In genomic region chr20:62469352-62469751, GRCh38 we compare ENCODE assay signal across 33 cellular contexts. TPM values are rescaled to one million over a fixed set of nuclear protein-coding genes. Genes with fewer than 3 reads are reported as not detected.
"Had no signal": no experiment of that assay in that cellular context is flagged by ENCODE, and none has a peak within 500 bp of the region (broad histone marks: within the 10 kb centered on the region; RNA-seq: fewer than 3 reads in every experiment).

No MANE protein-coding gene starts in this region.

- H3K27ac Mint-ChIP-seq: activated CD4-positive, alpha-beta memory T cell treated with anti-CD3 and anti-CD28 coated beads, Interleukin-2, amount 10 ng/mL, durations not matched to agents 7 days and 5 days; activated CD4-positive, alpha-beta T cell treated with anti-CD3 and anti-CD28 coated beads for 36 hours; activated CD4-positive, alpha-beta T cell treated with anti-CD3 and anti-CD28 coated beads, Interleukin-2, amount 10 ng/mL, durations not matched to agents 24 days and 14 days; activated naive CD4-positive, alpha-beta T cell treated with anti-CD3 and anti-CD28 coated beads for 36 hours; activated naive CD4-positive, alpha-beta T cell treated with anti-CD3 and anti-CD28 coated beads, Interleukin-2, amount 50 U/mL, for 24 hours; activated naive CD8-positive, alpha-beta T cell treated with anti-CD3 and anti-CD28 coated beads, Interleukin-2, amount 10 ng/mL, durations not matched to agents 7 days and 5 days; activated T-cell treated with anti-CD3 and anti-CD28 coated beads, Interleukin-2, amount 50 U/mL, for 24 hours; activated T-helper 2 cell treated with anti-CD3 and anti-CD28 coated beads, Interferon-gamma antibody, Interleukin-2, Interleukin-4, amounts not matched to agents 10 μg/mL and 5 μg/mL and 100 μg/mL, durations not matched to agents 14 hours and 24 hours and 36 hours had no signal

- H3K9me3 ChIP-seq: ascending aorta, breast epithelium, colonic mucosa, esophagus squamous epithelium, gastroesophageal sphincter had no signal

- H3K27ac ChIP-seq: ascending aorta, breast epithelium, cardiac muscle cell, colonic mucosa, epithelial cell of prostate, esophagus squamous epithelium, gastroesophageal sphincter had no signal

- H3K4me1 Mint-ChIP-seq: activated CD4-positive, alpha-beta memory T cell treated with anti-CD3 and anti-CD28 coated beads, Interleukin-2, amount 10 ng/mL, durations not matched to agents 7 days and 5 days; activated CD4-positive, alpha-beta T cell treated with anti-CD3 and anti-CD28 coated beads for 36 hours; activated CD4-positive, alpha-beta T cell treated with anti-CD3 and anti-CD28 coated beads, Interleukin-2, amount 10 ng/mL, durations not matched to agents 24 days and 14 days; activated naive CD4-positive, alpha-beta T cell treated with anti-CD3 and anti-CD28 coated beads, Interleukin-2, amount 50 U/mL, for 24 hours; activated naive CD8-positive, alpha-beta T cell treated with anti-CD3 and anti-CD28 coated beads, Interleukin-2, amount 10 ng/mL, durations not matched to agents 7 days and 5 days had no signal

- FAIRE-seq: endometrium, endothelial cell of umbilical vein had no signal

- H3K36me3 Mint-ChIP-seq: activated naive CD4-positive, alpha-beta T cell treated with anti-CD3 and anti-CD28 coated beads, Interleukin-2, amount 50 U/mL, for 24 hours; activated naive CD8-positive, alpha-beta T cell treated with anti-CD3 and anti-CD28 coated beads, Interleukin-2, amount 10 ng/mL, durations not matched to agents 7 days and 5 days; brain had no signal

- ATAC-seq: activated CD4-positive, alpha-beta T cell treated with anti-CD3 and anti-CD28 coated beads for 36 hours; gastroesophageal sphincter had no signal

- H3K4me1 ChIP-seq: ascending aorta, breast epithelium, colonic mucosa had no signal

- H3K4me3 Mint-ChIP-seq: activated CD4-positive, alpha-beta memory T cell treated with anti-CD3 and anti-CD28 coated beads, Interleukin-2, amount 10 ng/mL, durations not matched to agents 7 days and 5 days; activated CD4-positive, alpha-beta T cell treated with anti-CD3 and anti-CD28 coated beads for 36 hours; activated CD4-positive, alpha-beta T cell treated with anti-CD3 and anti-CD28 coated beads, Interleukin-2, amount 10 ng/mL, durations not matched to agents 24 days and 14 days; activated naive CD4-positive, alpha-beta T cell treated with anti-CD3 and anti-CD28 coated beads for 36 hours; activated naive CD4-positive, alpha-beta T cell treated with anti-CD3 and anti-CD28 coated beads, Interleukin-2, amount 50 U/mL, for 24 hours; activated naive CD8-positive, alpha-beta T cell treated with anti-CD3 and anti-CD28 coated beads, Interleukin-2, amount 10 ng/mL, durations not matched to agents 7 days and 5 days; activated T-cell treated with anti-CD3 and anti-CD28 coated beads, Interleukin-2, amount 50 U/mL, for 24 hours had no signal

- DNase-seq: activated CD4-positive, alpha-beta memory T cell treated with anti-CD3 and anti-CD28 coated beads, Interleukin-2, amount 10 ng/mL, durations not matched to agents 7 days and 5 days; activated CD4-positive, alpha-beta T cell treated with anti-CD3 and anti-CD28 coated beads for 36 hours; activated CD4-positive, alpha-beta T cell treated with anti-CD3 and anti-CD28 coated beads, Interleukin-2, amount 10 ng/mL, durations not matched to agents 24 days and 14 days; activated CD4-positive, CD25-positive, alpha-beta regulatory T cell; activated CD4-positive, CD25-positive, alpha-beta regulatory T cell treated with anti-CD3 and anti-CD28 coated beads, Interleukin-2, amount 50 U/mL, for 72 hours; activated CD8-positive, alpha-beta memory T cell treated with anti-CD3 and anti-CD28 coated beads, Interleukin-2, amount 50 U/mL, for 48 hours; activated effector memory CD4-positive, alpha-beta T cell treated with anti-CD3 and anti-CD28 coated beads, Interleukin-2, amount 50 U/mL, for 16 hours; activated naive CD4-positive, alpha-beta T cell treated with anti-CD3 and anti-CD28 coated beads for 36 hours; activated naive CD8-positive, alpha-beta T cell treated with anti-CD3 and anti-CD28 coated beads, Interleukin-2, amount 10 ng/mL, durations not matched to agents 7 days and 5 days; activated T-cell treated with anti-CD3 and anti-CD28 coated beads for 4 hours; activated T-cell treated with anti-CD3 and anti-CD28 coated beads, Interleukin-2, amount 50 U/mL, for 24 hours; central memory CD4-positive, alpha-beta T cell; cerebellar nuclear complex; colonic mucosa; effector CD8-positive, alpha-beta T cell; esophagus squamous epithelium; foreskin melanocyte; T-helper 2 cell had no signal

- H3K9me3 Mint-ChIP-seq: activated CD4-positive, alpha-beta memory T cell treated with anti-CD3 and anti-CD28 coated beads, Interleukin-2, amount 10 ng/mL, durations not matched to agents 7 days and 5 days; activated CD4-positive, alpha-beta T cell treated with anti-CD3 and anti-CD28 coated beads, Interleukin-2, amount 10 ng/mL, durations not matched to agents 24 days and 14 days; activated naive CD4-positive, alpha-beta T cell treated with anti-CD3 and anti-CD28 coated beads for 36 hours; activated naive CD4-positive, alpha-beta T cell treated with anti-CD3 and anti-CD28 coated beads, Interleukin-2, amount 50 U/mL, for 24 hours; activated naive CD8-positive, alpha-beta T cell treated with anti-CD3 and anti-CD28 coated beads, Interleukin-2, amount 10 ng/mL, durations not matched to agents 7 days and 5 days; activated T-cell treated with anti-CD3 and anti-CD28 coated beads, Interleukin-2, amount 50 U/mL, for 24 hours; activated T-helper 2 cell treated with anti-CD3 and anti-CD28 coated beads, Interferon-gamma antibody, Interleukin-2, Interleukin-4, amounts not matched to agents 10 μg/mL and 5 μg/mL and 100 μg/mL, durations not matched to agents 14 hours and 24 hours and 36 hours had no signal

- H3K27me3 ChIP-seq: ascending aorta, cardiac muscle cell had no signal

- H3K4me3 ChIP-seq: ascending aorta, breast epithelium, cardiac muscle cell, colonic mucosa, esophagus squamous epithelium, gastroesophageal sphincter had no signal

- H3K36me3 ChIP-seq: ascending aorta, breast epithelium, colonic mucosa, esophagus squamous epithelium, gastroesophageal sphincter had no signal

RNA-seq across cellular contexts. Expression of gene GATA5, which starts 6.4 kb away (rescaled TPM):
- total RNA-seq: activated CD4-positive, alpha-beta memory T cell treated with anti-CD3 and anti-CD28 coated beads, Interleukin-2, amount 10 ng/mL, durations not matched to agents 7 days and 5 days; activated CD4-positive, alpha-beta T cell treated with anti-CD3 and anti-CD28 coated beads for 36 hours; activated CD4-positive, alpha-beta T cell treated with anti-CD3 and anti-CD28 coated beads, Interleukin-2, amount 10 ng/mL, durations not matched to agents 24 days and 14 days; activated naive CD4-positive, alpha-beta T cell treated with anti-CD3 and anti-CD28 coated beads for 36 hours; activated naive CD8-positive, alpha-beta T cell treated with anti-CD3 and anti-CD28 coated beads, Interleukin-2, amount 10 ng/mL, durations not matched to agents 7 days and 5 days; activated T-helper 2 cell treated with anti-CD3 and anti-CD28 coated beads, Interferon-gamma antibody, Interleukin-2, Interleukin-4, amounts not matched to agents 10 μg/mL and 5 μg/mL and 100 μg/mL, durations not matched to agents 14 hours and 24 hours and 36 hours; ascending aorta; dermis microvascular lymphatic vessel endothelial cell; endothelial cell of umbilical vein; fibroblast of villous mesenchyme; glomerular endothelial cell; T-helper 1 cell treated with Interleukin-12 subunit alpha and Interleukin-12 subunit beta and Interleukin-4 antibody, amounts not matched to agents 30 ng/mL and 1 ng/mL, for 36 hours had no signal
- polyA plus RNA-seq: endothelial cell of umbilical vein had no signal

RNA-seq across cellular contexts. Expression of gene RBBP8NL, which starts 42.0 kb away (rescaled TPM):
- total RNA-seq: activated CD4-positive, alpha-beta memory T cell treated with anti-CD3 and anti-CD28 coated beads, Interleukin-2, amount 10 ng/mL, durations not matched to agents 7 days and 5 days; activated CD4-positive, alpha-beta T cell treated with anti-CD3 and anti-CD28 coated beads for 36 hours; activated CD4-positive, alpha-beta T cell treated with anti-CD3 and anti-CD28 coated beads, Interleukin-2, amount 10 ng/mL, durations not matched to agents 24 days and 14 days; activated naive CD4-positive, alpha-beta T cell treated with anti-CD3 and anti-CD28 coated beads for 36 hours; activated naive CD8-positive, alpha-beta T cell treated with anti-CD3 and anti-CD28 coated beads, Interleukin-2, amount 10 ng/mL, durations not matched to agents 7 days and 5 days; activated T-helper 2 cell treated with anti-CD3 and anti-CD28 coated beads, Interferon-gamma antibody, Interleukin-2, Interleukin-4, amounts not matched to agents 10 μg/mL and 5 μg/mL and 100 μg/mL, durations not matched to agents 14 hours and 24 hours and 36 hours; ascending aorta; cardiac muscle cell; dermis microvascular lymphatic vessel endothelial cell; endothelial cell of umbilical vein; fibroblast of lung; fibroblast of villous mesenchyme; glomerular endothelial cell; T-helper 1 cell treated with Interleukin-12 subunit alpha and Interleukin-12 subunit beta and Interleukin-4 antibody, amounts not matched to agents 30 ng/mL and 1 ng/mL, for 36 hours had no signal
- polyA plus RNA-seq: cardiac muscle cell, endothelial cell of umbilical vein, fibroblast of lung had no signal
